ENCODE assay signal across 8 cellular contexts in genomic region chr1:63317007-63317813, GRCh38. TPM values are rescaled to one million over a fixed set of nuclear protein-coding genes. Genes with fewer than 3 reads are reported as not detected.
DNase-seq lines count a peak whose midpoint lies in the region; ATAC-seq, FAIRE-seq and TF ChIP-seq lines count a peak whose summit lies in the region.

No MANE protein-coding gene starts in this region.

- TF ChIP-seq CTCF in Panc1 (IDR thresholded peaks at IDR 0.05) (peak; percentile 90), astrocyte (IDR thresholded peaks at IDR 0.05; ENCODE audit: insufficient read depth, low read depth, low read length) (no peak), BE2C (IDR thresholded peaks at IDR 0.05; ENCODE audit: low read depth, low read length) (no peak)

- H3K9ac ChIP-seq in astrocyte (ENCODE audit: low read length), result no peak overlapping the region
- H3K9ac ChIP-seq in skeletal muscle satellite cell (ENCODE audit: low read depth, low read length), result peak overlapping the region; percentile 41

- no peaks in the 10 kb centered on the region for H3K79me2 ChIP-seq in astrocyte (ENCODE audit: insufficient read depth, low read length)

- peaks cover 3% of the 10 kb centered on the region for H3K36me3 Mint-ChIP-seq in astrocyte (ENCODE audit: low read depth, unreplicated experiment)

- H3K27me3 Mint-ChIP-seq in astrocyte (ENCODE audit: low read depth, unreplicated experiment), result peaks cover 58% of the 10 kb centered on the region

- H3K4me3 Mint-ChIP-seq in astrocyte (ENCODE audit: unreplicated experiment), result peak overlapping the region; percentile 75

- peaks cover 2% of the 10 kb centered on the region for H3K4me1 Mint-ChIP-seq in astrocyte (ENCODE audit: low read depth, unreplicated experiment)

- H3K27me3 ChIP-seq in Panc1 (ENCODE audit: control insufficient read depth, insufficient read depth, low read length) (no peaks in the 10 kb centered on the region), astrocyte (ENCODE audit: insufficient read depth, low read length) (peaks cover 82% of the 10 kb centered on the region), skeletal muscle satellite cell (ENCODE audit: control insufficient read depth, insufficient read depth, low read length) (peaks cover 76% of the 10 kb centered on the region), BE2C (peaks cover 70% of the 10 kb centered on the region)

- H3K9me3 ChIP-seq in Panc1 (ENCODE audit: control insufficient read depth, insufficient read depth, low read depth, low read length) (no peaks in the 10 kb centered on the region), astrocyte (ENCODE audit: insufficient read depth, low read depth, low read length) (peaks cover 9% of the 10 kb centered on the region), skeletal muscle satellite cell (replicated peaks; ENCODE audit: low read length) (peaks cover 8% of the 10 kb centered on the region), BE2C (no peaks in the 10 kb centered on the region)

- H2AFZ ChIP-seq in astrocyte (ENCODE audit: low read depth, low read length), result peak overlapping the region; percentile 34

- FAIRE-seq in astrocyte (lab: Jason Lieb, UNC), result no peak

- in situ Hi-C loops in Panc1 (cut with HindIII; ENCODE audit: low pct_unique_long_range_greater_than_20kb, low sequenced_read_pairs), result no loop called here

- POLR2A ChIA-PET in Panc1 (lab: Charles Lee), result no interaction called here

- ATAC-seq in GM21786 (IDR thresholded peaks at IDR 0.05; ENCODE audit: unreplicated experiment) (peak; percentile 67), Panc1 (peak; percentile 96)

- peaks cover 33% of the 10 kb centered on the region for H3K9me3 Mint-ChIP-seq in astrocyte (ENCODE audit: unreplicated experiment)

- H3K4me2 ChIP-seq in astrocyte (ENCODE audit: low read length) (peak overlapping the region; percentile 52), skeletal muscle satellite cell (ENCODE audit: low read length) (peak overlapping the region; percentile 77)

- H3K4me3 ChIP-seq in Panc1 (ENCODE audit: low read depth in 2 of 2, low read length in 2 of 2) (peak overlapping the region; percentile 55 to 70), astrocyte (ENCODE audit: insufficient read depth, low read depth, low read length) (no peak overlapping the region), iPS-11a (ENCODE audit: low read depth, low read length) (peak overlapping the region; percentile 38), skeletal muscle satellite cell (ENCODE audit: low read length) (peak overlapping the region; percentile 67), BE2C (ENCODE audit: low read depth, low read length) (no peak overlapping the region)

- CTCF ChIA-PET in Panc1 (lab: Charles Lee), result interaction anchor here (0.6 to 0.7 kb wide), 4 partner anchors 43 to 312 kb away, joined by 3 to 4 read pairs (median 3); no protein-coding TSS in a partner anchor

- H4K20me1 ChIP-seq in astrocyte (ENCODE audit: insufficient read depth, low read length), result peaks cover 8% of the 10 kb centered on the region

- no TSS peak for BruUV-seq in Panc1 (replicated peaks; lab: Mats Ljungman, UMichigan)

- DNase-seq in EH (ENCODE audit: low read depth) (peak; percentile 58), KG1 (lab: John Stamatoyannopoulos, UW) (peak; percentile 53), Panc1 (ENCODE audit: low read depth, low spot score) (peak; percentile 35), astrocyte (ENCODE audit: low read depth) (no peak), BE2C (no peak)

- H3K36me3 ChIP-seq in Panc1 (ENCODE audit: control insufficient read depth, insufficient read depth, low read length) (no peaks in the 10 kb centered on the region), astrocyte (ENCODE audit: insufficient read depth, low read length) (no peaks in the 10 kb centered on the region), skeletal muscle satellite cell (ENCODE audit: insufficient read depth, low read length) (no peaks in the 10 kb centered on the region), BE2C (no peaks in the 10 kb centered on the region)

- H3K27ac ChIP-seq in Panc1 (ENCODE audit: low read length) (peak overlapping the region; percentile 73), astrocyte (ENCODE audit: low read depth, low read length) (no peak overlapping the region)

- intact Hi-C loops in Panc1 (cut with micrococcal nuclease; ENCODE audit: unreplicated experiment), result no loop called here

- peaks cover 10% of the 10 kb centered on the region for H3K4me1 ChIP-seq in Panc1 (ENCODE audit: control insufficient read depth, insufficient read depth, low read length)
- H3K4me1 ChIP-seq in astrocyte (ENCODE audit: insufficient read depth, low read length), result peaks cover 5% of the 10 kb centered on the region
- peaks cover 8% of the 10 kb centered on the region for H3K4me1 ChIP-seq in skeletal muscle satellite cell (ENCODE audit: control insufficient read depth, insufficient read depth, low read length)
- H3K4me1 ChIP-seq in BE2C, result no peaks in the 10 kb centered on the region

- H3K27ac Mint-ChIP-seq in astrocyte (ENCODE audit: unreplicated experiment), result peak overlapping the region; percentile 53

RNA-seq across cellular contexts. Expression of gene FOXD3, which starts 5.2 kb away (rescaled TPM):
- total RNA-seq in Panc1 (2021; ENCODE audit: unreplicated experiment) (0.80 TPM), astrocyte (not detected in 2 replicates)
- polyA plus RNA-seq in Panc1 (2012; ENCODE audit: insufficient read length), result 1.5 TPM
- total RNA-seq in skeletal muscle satellite cell (2012; rRNA removed), result not detected in 2 replicates
- not detected for polyA plus RNA-seq in BE2C (2012; ENCODE audit: insufficient read depth, insufficient read length, low read depth)

RNA-seq across cellular contexts. Expression of gene ALG6, which starts 50.2 kb away (rescaled TPM):
- 22.6 TPM for total RNA-seq in Panc1 (2021; ENCODE audit: unreplicated experiment)
- 7.4 TPM for polyA plus RNA-seq in Panc1 (2012; ENCODE audit: insufficient read length)
- 7.8 and 7.9 TPM in 2 replicates for total RNA-seq in astrocyte
- total RNA-seq in skeletal muscle satellite cell (2012; rRNA removed), result 12.9 and 13.8 TPM in 2 replicates
- 1.9 TPM for polyA plus RNA-seq in BE2C (2012; ENCODE audit: insufficient read depth, insufficient read length, low read depth)

Comparison
In these comparisons a context has a peak if more than half of its experiments do, and no peak if none do; other contexts are left out.
1. DNase-seq: peak in EH (single experiment), KG1 (single experiment) and Panc1 (single experiment); none in astrocyte (single experiment) and BE2C (single experiment).
2. H3K4me3 ChIP-seq: peak in Panc1 (2 of 2), iPS-11a (single experiment) and skeletal muscle satellite cell (single experiment); none in astrocyte (single experiment) and BE2C (single experiment).